8 cellular contexts compared by ENCODE assay signal in genomic region chr22:46070215-46070721, GRCh38.
A peak's percentile ranks its signal among the peaks of the same experiment; 100 is the strongest.
DNase-seq lines count a peak whose midpoint lies in the region; ATAC-seq and TF ChIP-seq lines count a peak whose summit lies in the region.

No MANE protein-coding gene starts in this region.

- peak; percentile 7 for TF ChIP-seq POLR2A in GM15510 (IDR thresholded peaks at IDR 0.05; ENCODE audit: borderline replicate concordance, extremely low read depth, insufficient read length)

- no peaks in the 10 kb centered on the region for H3K36me3 Mint-ChIP-seq in immature natural killer cell

- H3K36me3 ChIP-seq in MG63: peaks cover 36% of the 10 kb centered on the region

- no peak for ATAC-seq in GM21515 (IDR thresholded peaks at IDR 0.05; ENCODE audit: unreplicated experiment)
- ATAC-seq in HG03520 (IDR thresholded peaks at IDR 0.05; ENCODE audit: unreplicated experiment): no peak

- no peaks in the 10 kb centered on the region for H3K9me3 Mint-ChIP-seq in immature natural killer cell

- H3K4me1 Mint-ChIP-seq in immature natural killer cell: peaks cover 51 to 76% of the 10 kb centered on the region in 2 donors

- WGBS in adipose tissue, 3 donors: 0 to 1% (median 0%) methylated on average over 38 to 44 of the region's 44 CpGs

- H3K27ac Mint-ChIP-seq in immature natural killer cell: peak overlapping the region in 4 of 6 donors; percentile 79 to 90 (median 83)

- H3K27me3 Mint-ChIP-seq in immature natural killer cell (ENCODE audit: low read depth in 3 of 3): peaks cover 0 to 16% (median 6%) of the 10 kb centered on the region in 3 donors

- peak overlapping the region; percentile 100 for H3K27ac ChIP-seq in adipose tissue (ENCODE audit: low read depth, low read length)

- no peaks in the 10 kb centered on the region for H3K27me3 ChIP-seq in MG63

- peak overlapping the region; percentile 67 for H3K4me3 ChIP-seq in MG63

- peak overlapping the region; percentile 78 to 87 (median 84) for H3K4me3 Mint-ChIP-seq in immature natural killer cell

- peak; percentile 78 for DNase-seq in MG63
- DNase-seq in immature natural killer cell: no peak
- peak; percentile 57 for DNase-seq in stimulated activated CD4-positive, alpha-beta T cell treated with anti-CD3 and anti-CD28 coated beads, Interleukin-15, amount 100 ng/mL, for 24 hours
- no peak for DNase-seq in midbrain (lab: John Stamatoyannopoulos, UW)

- no peaks in the 10 kb centered on the region for H3K9me3 ChIP-seq in MG63

Comparison
In these comparisons a context has a peak if more than half of its experiments do, and no peak if none do; other contexts are left out.
1. DNase-seq: peak in MG63 (single experiment) and stimulated activated CD4-positive, alpha-beta T cell treated with anti-CD3 and anti-CD28 coated beads, Interleukin-15, amount 100 ng/mL, for 24 hours (single experiment); none in immature natural killer cell (0 of 3) and midbrain (single experiment).